ENCODE assay signal across 15 cellular contexts in the genomic region with DNA sequence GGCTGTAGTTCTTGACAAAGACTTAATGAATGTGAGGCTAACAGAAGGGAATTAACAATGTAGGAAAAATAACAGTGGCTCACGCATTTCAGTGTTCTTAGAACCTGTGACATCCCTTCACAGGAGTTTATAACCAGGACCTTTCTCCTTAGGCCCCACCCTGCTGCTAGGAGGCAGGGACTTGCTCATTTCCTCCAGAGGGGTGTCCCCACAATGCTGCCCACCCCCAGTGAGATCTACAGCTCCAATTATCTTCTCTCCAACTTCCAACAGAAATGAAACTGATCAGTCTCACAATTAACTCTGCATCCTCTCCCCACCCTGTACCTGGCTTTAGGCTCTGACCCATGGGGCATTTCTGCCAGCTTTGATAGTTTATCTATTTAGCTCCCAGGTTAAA.
DNase-seq lines count a peak whose midpoint lies in the region; ATAC-seq and TF ChIP-seq lines count a peak whose summit lies in the region.
"Had no signal": no experiment of that assay in that cellular context is flagged by ENCODE, and none has a peak within 500 bp of the region (broad histone marks: within the 10 kb centered on the region; RNA-seq: fewer than 3 reads in every experiment).

No MANE protein-coding gene starts in this region.

- no peaks in the 10 kb centered on the region for H3K36me3 ChIP-seq in BE2C

- no peak for TF ChIP-seq CTCF in BE2C (IDR thresholded peaks at IDR 0.05; ENCODE audit: low read depth, low read length)
- no peak for TF ChIP-seq CTCF in CD4-positive, alpha-beta T cell (IDR thresholded peaks at IDR 0.05)

- H3K9me3 ChIP-seq in BE2C = no peaks in the 10 kb centered on the region
- H3K9me3 ChIP-seq in CD4-positive, alpha-beta T cell (ENCODE audit: control insufficient read depth, low read length) = no peaks in the 10 kb centered on the region
- H3K9me3 ChIP-seq: BLaER1 treated with 17β-estradiol and CSF1 and Interleukin-3, amounts not matched to agents 10 nM and 100 nM had no signal

- H3K4me1 Mint-ChIP-seq in CD4-positive, alpha-beta T cell (ENCODE audit: low read depth) = no peaks in the 10 kb centered on the region
- H3K4me1 Mint-ChIP-seq in activated T-helper 17 cell treated with anti-CD3 and anti-CD28 coated beads, Interleukin-2, amount 50 U/mL, for 72 hours = no peaks in the 10 kb centered on the region
- no peaks in the 10 kb centered on the region for H3K4me1 Mint-ChIP-seq in memory B cell

- peaks cover 59% of the 10 kb centered on the region for H3K36me3 Mint-ChIP-seq in CD4-positive, alpha-beta T cell (ENCODE audit: low read depth)
- peaks cover 56% of the 10 kb centered on the region for H3K36me3 Mint-ChIP-seq in activated T-helper 17 cell treated with anti-CD3 and anti-CD28 coated beads, Interleukin-2, amount 50 U/mL, for 72 hours (ENCODE audit: low read depth)
- H3K36me3 Mint-ChIP-seq in memory B cell = peaks cover 12% of the 10 kb centered on the region

- H3K4me3 Mint-ChIP-seq in CD4-positive, alpha-beta T cell = no peak overlapping the region
- no peak overlapping the region for H3K4me3 Mint-ChIP-seq in activated T-helper 17 cell treated with anti-CD3 and anti-CD28 coated beads, Interleukin-2, amount 50 U/mL, for 72 hours
- H3K4me3 Mint-ChIP-seq in memory B cell = no peak overlapping the region

- ATAC-seq in CD4-positive, alpha-beta T cell (ENCODE audit: poor library complexity) = peak; percentile 32
- ATAC-seq in activated T-helper 17 cell treated with anti-CD3 and anti-CD28 coated beads, Interleukin-2, amount 50 U/mL, for 72 hours (replicated peaks) = no peak
- ATAC-seq in memory B cell (ENCODE audit: low read depth) = no peak
- no peak for ATAC-seq in HG02642 (IDR thresholded peaks at IDR 0.05; ENCODE audit: poor library complexity, unreplicated experiment)
- no peak for ATAC-seq in HG03039 (IDR thresholded peaks at IDR 0.05; ENCODE audit: unreplicated experiment)
- ATAC-seq: GM12878 had no signal

- POLR2A ChIA-PET in CD4-positive, alpha-beta T cell (lab: Charles Lee) = no interaction called here

- CTCF ChIA-PET in CD4-positive, alpha-beta T cell (lab: Charles Lee) = no interaction called here

- H3K27ac ChIP-seq in CD4-positive, alpha-beta T cell (ENCODE audit: low read depth, low read length) = no peak overlapping the region
- H3K27ac ChIP-seq: BLaER1 treated with 17β-estradiol and CSF1 and Interleukin-3, amounts not matched to agents 10 nM and 100 nM had no signal

- H3K27me3 Mint-ChIP-seq in CD4-positive, alpha-beta T cell = no peaks in the 10 kb centered on the region
- H3K27me3 Mint-ChIP-seq in activated T-helper 17 cell treated with anti-CD3 and anti-CD28 coated beads, Interleukin-2, amount 50 U/mL, for 72 hours = no peaks in the 10 kb centered on the region
- no peaks in the 10 kb centered on the region for H3K27me3 Mint-ChIP-seq in memory B cell

- H3K4me1 ChIP-seq in BE2C = peaks cover 10% of the 10 kb centered on the region
- H3K4me1 ChIP-seq: BLaER1 treated with 17β-estradiol and CSF1 and Interleukin-3, amounts not matched to agents 10 nM and 100 nM had no signal

- no peaks in the 10 kb centered on the region for H3K27me3 ChIP-seq in BE2C
- no peaks in the 10 kb centered on the region for H3K27me3 ChIP-seq in CD4-positive, alpha-beta T cell (ENCODE audit: control insufficient read depth, insufficient read depth, low read length)
- H3K27me3 ChIP-seq: BLaER1 treated with 17β-estradiol and CSF1 and Interleukin-3, amounts not matched to agents 10 nM and 100 nM had no signal

- peak overlapping the region; percentile 5 for H3K27ac Mint-ChIP-seq in CD4-positive, alpha-beta T cell
- peak overlapping the region; percentile 36 for H3K27ac Mint-ChIP-seq in activated T-helper 17 cell treated with anti-CD3 and anti-CD28 coated beads, Interleukin-2, amount 50 U/mL, for 72 hours
- H3K27ac Mint-ChIP-seq in memory B cell = peak overlapping the region; percentile 49

- DNase-seq in BE2C (peak; percentile 24), memory B cell (ENCODE audit: low spot score in 2 of 2) (no peak), DMS114 treated with DMSO at 0.1 percent for 48 hours (lab: John Stamatoyannopoulos, UW; ENCODE audit: unreplicated experiment) (no peak), pons (ENCODE audit: low spot score) (no peak)
- DNase-seq in CD4-positive, alpha-beta T cell = no peak
- DNase-seq: DMS79, KG1, NCI-H1048, NCI-H345, NCI-H526 treated with DMSO at 0.1 percent for 48 hours had no signal

- no peaks in the 10 kb centered on the region for H3K9me3 Mint-ChIP-seq in CD4-positive, alpha-beta T cell
- H3K9me3 Mint-ChIP-seq in activated T-helper 17 cell treated with anti-CD3 and anti-CD28 coated beads, Interleukin-2, amount 50 U/mL, for 72 hours = no peaks in the 10 kb centered on the region
- H3K9me3 Mint-ChIP-seq in memory B cell = no peaks in the 10 kb centered on the region

- H3K4me3 ChIP-seq in BE2C (ENCODE audit: low read depth, low read length) = no peak overlapping the region
- H3K4me3 ChIP-seq: BLaER1 treated with 17β-estradiol and CSF1 and Interleukin-3, amounts not matched to agents 10 nM and 100 nM; GM12878 had no signal

- intact Hi-C loops in CD4-positive, alpha-beta T cell (cut with DNase I, micrococcal nuclease) = no loop called here
